ENCODE assay signal across 16 cellular contexts in genomic region chr3:161674402-161674801, GRCh38.
DNase-seq lines count a peak whose midpoint lies in the region; ATAC-seq, FAIRE-seq and TF ChIP-seq lines count a peak whose summit lies in the region.
"Had no signal": no experiment of that assay in that cellular context is flagged by ENCODE, and none has a peak within 500 bp of the region (broad histone marks: within the 10 kb centered on the region; RNA-seq: fewer than 3 reads in every experiment).

No MANE protein-coding gene starts in this region.

- no peaks in the 10 kb centered on the region for H3K79me2 ChIP-seq in SK-N-SH (ENCODE audit: insufficient read depth)
- no peaks in the 10 kb centered on the region for H3K79me2 ChIP-seq in H1 (ENCODE audit: control insufficient read depth in 1 of 2, insufficient read depth in 2 of 2, low read length in 2 of 2)

- H3K79me1 ChIP-seq in H1 (ENCODE audit: low read depth, low read length), result no peaks in the 10 kb centered on the region

- no peak overlapping the region for H3K27ac Mint-ChIP-seq in activated naive CD4-positive, alpha-beta T cell treated with anti-CD3 and anti-CD28 coated beads for 36 hours
- H3K27ac Mint-ChIP-seq: CD4-positive, alpha-beta memory T cell had no signal

- H3K4me3 ChIP-seq in SK-N-SH (ENCODE audit: low read depth in 2 of 2, low read length in 1 of 2) (no peak overlapping the region), HUES64 (ENCODE audit: low read length) (no peak overlapping the region), H1 (ENCODE audit: extremely low read depth in 1 of 4, insufficient read depth in 2 of 4, low read depth in 3 of 4, low read length in 4 of 4) (peak overlapping the region in 1 of 4 experiments; percentile 24; a peak in 1 of 8 replicates)
- H3K4me3 ChIP-seq: GM12878 had no signal

- no peak overlapping the region for H2BK20ac ChIP-seq in H1 (ENCODE audit: low read length)

- no peak overlapping the region for H3K14ac ChIP-seq in H1 (ENCODE audit: insufficient read length)

- no peak overlapping the region for H4K8ac ChIP-seq in H1 (ENCODE audit: extremely low read depth, insufficient read depth, low read length)

- H3K36me3 ChIP-seq in SK-N-SH (replicated peaks in 1 of 2; ENCODE audit: control insufficient read depth in 1 of 2, insufficient read depth in 2 of 2, low read length in 1 of 2) (no peaks in the 10 kb centered on the region), HUES64 (ENCODE audit: insufficient read depth, low read length) (no peaks in the 10 kb centered on the region), H1 (ENCODE audit: control insufficient read depth in 2 of 4, insufficient read depth in 4 of 4, low read length in 3 of 4) (no peaks in the 10 kb centered on the region; a peak in 1 of 8 replicates)
- H3K36me3 ChIP-seq: BE2C had no signal

- H4K5ac ChIP-seq in H1 (ENCODE audit: insufficient read length, low read depth, low read length), result peak overlapping the region; percentile 94

- peak overlapping the region; percentile 4 for H2BK120ac ChIP-seq in H1 (replicated peaks; ENCODE audit: low read depth, low read length)

- no peak for TF ChIP-seq RAD21 in SK-N-SH (IDR thresholded peaks at IDR 0.05; ENCODE audit: low read length)
- no peak for TF ChIP-seq RAD21 in H1 (IDR thresholded peaks at IDR 0.05 in 1 of 2, conservative IDR thresholded peaks at IDR 0.05 in 1 of 2; ENCODE audit: low read depth in 2 of 2, low read length in 2 of 2)

- H3K27me3 ChIP-seq in SK-N-SH (ENCODE audit: insufficient read depth) (no peaks in the 10 kb centered on the region), HUES64 (ENCODE audit: insufficient read depth, low read length) (no peaks in the 10 kb centered on the region), H1 (replicated peaks in 1 of 4; ENCODE audit: control insufficient read depth in 3 of 4, extremely low read depth in 1 of 4, insufficient read depth in 3 of 4, low read length in 3 of 4) (no peaks in the 10 kb centered on the region)
- H3K27me3 ChIP-seq: BE2C had no signal

- no peak overlapping the region for H4K91ac ChIP-seq in H1 (replicated peaks; ENCODE audit: insufficient read length, low read length)

- intact Hi-C loops in activated naive CD4-positive, alpha-beta T cell treated with anti-CD3 and anti-CD28 coated beads for 36 hours (cut with micrococcal nuclease), result no loop called here

- no peak overlapping the region for H3K4me3 Mint-ChIP-seq in activated naive CD4-positive, alpha-beta T cell treated with anti-CD3 and anti-CD28 coated beads for 36 hours
- H3K4me3 Mint-ChIP-seq: CD4-positive, alpha-beta memory T cell had no signal

- DNase-seq in SK-N-SH, result peak; percentile 27
- no peak for DNase-seq in H1 (ENCODE audit: low read depth in 1 of 2, low spot score in 2 of 2)
- DNase-seq in cerebellum (ENCODE audit: low spot score), result no peak
- no peak for DNase-seq in activated naive CD4-positive, alpha-beta T cell treated with anti-CD3 and anti-CD28 coated beads for 36 hours
- no peak for DNase-seq in activated naive CD4-positive, alpha-beta T cell (lab: John Stamatoyannopoulos, UW)
- DNase-seq: 8988T; BE2C; CD4-positive, alpha-beta memory T cell; DMS79 had no signal

- no peaks in the 10 kb centered on the region for H3K9me2 ChIP-seq in SK-N-SH

- no peak overlapping the region for H2AK5ac ChIP-seq in H1 (ENCODE audit: low read depth, low read length)

- H3K4me2 ChIP-seq in SK-N-SH, result no peak overlapping the region
- no peak overlapping the region; a peak in 1 of 4 replicates for H3K4me2 ChIP-seq in H1 (ENCODE audit: insufficient read depth in 1 of 2, low read depth in 2 of 2, low read length in 2 of 2)

- TF ChIP-seq POLR2A in H1 (IDR thresholded peaks at IDR 0.05; ENCODE audit: control extremely low read depth in 1 of 2, low read depth in 2 of 2, low read length in 2 of 2), result no peak

- no peaks in the 10 kb centered on the region for H3K23me2 ChIP-seq in H1 (ENCODE audit: low read depth, low read length)

- no peaks in the 10 kb centered on the region for H3K27me3 Mint-ChIP-seq in activated naive CD4-positive, alpha-beta T cell treated with anti-CD3 and anti-CD28 coated beads for 36 hours (ENCODE audit: low read depth)
- H3K27me3 Mint-ChIP-seq: CD4-positive, alpha-beta memory T cell had no signal

- no peak overlapping the region for H2BK5ac ChIP-seq in H1 (ENCODE audit: low read depth, low read length)

- H3K9me3 ChIP-seq in SK-N-SH (no peaks in the 10 kb centered on the region; the same call in 1 of the 2 replicates), HUES64 (ENCODE audit: insufficient read depth, low read depth, low read length) (peaks cover 8% of the 10 kb centered on the region), H1 (ENCODE audit: insufficient read depth in 2 of 2, low read depth in 1 of 2, low read length in 1 of 2) (peaks cover 0 to 3% of the 10 kb centered on the region in 2 experiments; a peak in 2 of 4 replicates)
- H3K9me3 ChIP-seq: BE2C had no signal

- H3K4me1 Mint-ChIP-seq in activated naive CD4-positive, alpha-beta T cell treated with anti-CD3 and anti-CD28 coated beads for 36 hours (ENCODE audit: low read depth), result no peaks in the 10 kb centered on the region
- H3K4me1 Mint-ChIP-seq: CD4-positive, alpha-beta memory T cell had no signal

- ATAC-seq in SK-N-SH treated with all-trans-retinoic acid at 6 μM for 48 hours, result no peak
- ATAC-seq: GM12878, HepG2 had no signal

- H3K27ac ChIP-seq in SK-N-SH (ENCODE audit: low read depth in 2 of 2, low read length in 1 of 2) (no peak overlapping the region; a peak in 1 of 4 replicates), HUES64 (ENCODE audit: low read depth, low read length) (peak overlapping the region; percentile 80; the same call in 1 of the 2 replicates), H1 (ENCODE audit: low read depth, low read length) (no peak overlapping the region)
- H3K27ac ChIP-seq: C4-2B, HL-60 had no signal

- H4K20me1 ChIP-seq in SK-N-SH (ENCODE audit: insufficient read depth) (no peaks in the 10 kb centered on the region), H1 (replicated peaks in 1 of 2; ENCODE audit: control insufficient read depth in 1 of 2, insufficient read depth in 2 of 2, low read length in 2 of 2) (no peaks in the 10 kb centered on the region)

- H3K4ac ChIP-seq in H1 (replicated peaks; ENCODE audit: insufficient read length, low read depth, low read length), result no peak overlapping the region

- H2BK15ac ChIP-seq in H1 (ENCODE audit: low read length), result no peak overlapping the region

- H3K36me3 Mint-ChIP-seq in activated naive CD4-positive, alpha-beta T cell treated with anti-CD3 and anti-CD28 coated beads for 36 hours (ENCODE audit: low read depth), result no peaks in the 10 kb centered on the region
- H3K36me3 Mint-ChIP-seq: CD4-positive, alpha-beta memory T cell had no signal

- no peak for FAIRE-seq in H1 (lab: Jason Lieb, UNC)
- FAIRE-seq: GM12878, GM18507, HepG2 had no signal

- POLR2A ChIA-PET in SK-N-SH (lab: Yijun Ruan, JAX), result no interaction called here
- POLR2A ChIA-PET in H1 (lab: Charles Lee; ENCODE audit: partially characterized antibody), result no interaction called here

- H3K9ac ChIP-seq in SK-N-SH (no peak overlapping the region), HUES64 (ENCODE audit: low read depth, low read length) (no peak overlapping the region), H1 (replicated peaks in 1 of 4; ENCODE audit: extremely low read depth in 1 of 4, low read depth in 3 of 4, low read length in 3 of 4) (no peak overlapping the region)

- TF ChIP-seq EP300 in SK-N-SH (IDR thresholded peaks at IDR 0.05; ENCODE audit: borderline replicate concordance in 1 of 2, low read depth in 1 of 2, low read length in 1 of 2) (peak in 1 of 2 experiments; percentile 72; a peak in 1 of 4 replicates), H1 (IDR thresholded peaks at IDR 0.05; ENCODE audit: borderline replicate concordance in 1 of 2, low read depth in 2 of 2, low read length in 2 of 2) (no peak)

- no peak for TF ChIP-seq CTCF in SK-N-SH (IDR thresholded peaks at IDR 0.05)
- no peak for TF ChIP-seq CTCF in H1 (IDR thresholded peaks at IDR 0.05; ENCODE audit: control extremely low read depth in 1 of 3, insufficient read depth in 1 of 3, low read depth in 1 of 3, low read length in 3 of 3)

- H3K4me1 ChIP-seq in SK-N-SH (ENCODE audit: control insufficient read depth in 1 of 2, insufficient read depth in 2 of 2, low read depth in 1 of 2, low read length in 1 of 2) (no peaks in the 10 kb centered on the region; a peak in 1 of 4 replicates), HUES64 (ENCODE audit: insufficient read depth, low read length) (peaks cover 34% of the 10 kb centered on the region), H1 (replicated peaks in 1 of 4; ENCODE audit: control insufficient read depth in 3 of 4, insufficient read depth in 4 of 4, low read length in 3 of 4) (peaks cover 0 to 16% (median 4%) of the 10 kb centered on the region in 4 experiments; a peak in 6 of 7 replicates)
- H3K4me1 ChIP-seq: BE2C had no signal

- no peaks in the 10 kb centered on the region for H3F3A ChIP-seq in SK-N-SH (replicated peaks; ENCODE audit: insufficient read depth)

- H2AFZ ChIP-seq in SK-N-SH (ENCODE audit: low read depth) (no peak overlapping the region), H1 (ENCODE audit: low read length) (no peak overlapping the region)

- H3K23ac ChIP-seq in H1 (ENCODE audit: insufficient read length), result no peak overlapping the region

- H3K9me3 Mint-ChIP-seq in activated naive CD4-positive, alpha-beta T cell treated with anti-CD3 and anti-CD28 coated beads for 36 hours, result peaks cover 5% of the 10 kb centered on the region

- H2BK12ac ChIP-seq in H1 (ENCODE audit: low read depth, low read length), result no peak overlapping the region

- H3K18ac ChIP-seq in H1 (ENCODE audit: extremely low read depth, low read length), result no peak overlapping the region

- CTCF ChIA-PET in SK-N-SH (lab: Yijun Ruan, JAX), result no interaction called here
- CTCF ChIA-PET in H1 (lab: Charles Lee; ENCODE audit: partially characterized antibody), result interaction anchor here (1.2 to 1.4 kb wide), 2 partner anchors 18 to 27 kb away, joined by 3 to 4 read pairs; no protein-coding TSS in a partner anchor
- CTCF ChIA-PET in activated naive CD4-positive, alpha-beta T cell treated with anti-CD3 and anti-CD28 coated beads for 36 hours (lab: Charles Lee), result no interaction called here

- no peak overlapping the region for H3K56ac ChIP-seq in H1 (replicated peaks; ENCODE audit: insufficient read length, low read depth, low read length)

TF ChIP-seq in SK-N-SH, 30 proteins besides CTCF, POLR2A, EP300 and RAD21:
- TF ChIP-seq GATA2 (CRISPR knock-in tag; IDR thresholded peaks at IDR 0.05), result peak; percentile 73
- no peak for TF ChIP-seq POLR2AphosphoS5 (IDR thresholded peaks at IDR 0.05; ENCODE audit: low read depth, low read length)

TF ChIP-seq in SK-N-SH treated with all-trans-retinoic acid at 6 μM for 48 hours, 23 proteins besides CTCF, POLR2A, EP300 and RAD21 (continues in another document):
- TF ChIP-seq TCF4 (CRISPR knock-in tag; IDR thresholded peaks at IDR 0.05; ENCODE audit: borderline replicate concordance), result no peak
- no peak for TF ChIP-seq ZNF70 (CRISPR knock-in tag; IDR thresholded peaks at IDR 0.05)
- no peak for TF ChIP-seq ESRRG (CRISPR knock-in tag; IDR thresholded peaks at IDR 0.05)
- TF ChIP-seq ISL1 (CRISPR knock-in tag; IDR thresholded peaks at IDR 0.05), result no peak

TF ChIP-seq in H1, 55 proteins besides CTCF, POLR2A, EP300 and RAD21 (continues in another document):
- TF ChIP-seq GABPA (IDR thresholded peaks at IDR 0.05; ENCODE audit: borderline replicate concordance, insufficient read depth, low read length) (no peak), CREB1 (IDR thresholded peaks at IDR 0.05) (no peak), TAF7 (optimal IDR thresholded peaks at IDR 0.05; ENCODE audit: borderline replicate concordance, low read depth, low read length) (no peak)
